1 cellular context compared by ENCODE assay signal in the genomic region with DNA sequence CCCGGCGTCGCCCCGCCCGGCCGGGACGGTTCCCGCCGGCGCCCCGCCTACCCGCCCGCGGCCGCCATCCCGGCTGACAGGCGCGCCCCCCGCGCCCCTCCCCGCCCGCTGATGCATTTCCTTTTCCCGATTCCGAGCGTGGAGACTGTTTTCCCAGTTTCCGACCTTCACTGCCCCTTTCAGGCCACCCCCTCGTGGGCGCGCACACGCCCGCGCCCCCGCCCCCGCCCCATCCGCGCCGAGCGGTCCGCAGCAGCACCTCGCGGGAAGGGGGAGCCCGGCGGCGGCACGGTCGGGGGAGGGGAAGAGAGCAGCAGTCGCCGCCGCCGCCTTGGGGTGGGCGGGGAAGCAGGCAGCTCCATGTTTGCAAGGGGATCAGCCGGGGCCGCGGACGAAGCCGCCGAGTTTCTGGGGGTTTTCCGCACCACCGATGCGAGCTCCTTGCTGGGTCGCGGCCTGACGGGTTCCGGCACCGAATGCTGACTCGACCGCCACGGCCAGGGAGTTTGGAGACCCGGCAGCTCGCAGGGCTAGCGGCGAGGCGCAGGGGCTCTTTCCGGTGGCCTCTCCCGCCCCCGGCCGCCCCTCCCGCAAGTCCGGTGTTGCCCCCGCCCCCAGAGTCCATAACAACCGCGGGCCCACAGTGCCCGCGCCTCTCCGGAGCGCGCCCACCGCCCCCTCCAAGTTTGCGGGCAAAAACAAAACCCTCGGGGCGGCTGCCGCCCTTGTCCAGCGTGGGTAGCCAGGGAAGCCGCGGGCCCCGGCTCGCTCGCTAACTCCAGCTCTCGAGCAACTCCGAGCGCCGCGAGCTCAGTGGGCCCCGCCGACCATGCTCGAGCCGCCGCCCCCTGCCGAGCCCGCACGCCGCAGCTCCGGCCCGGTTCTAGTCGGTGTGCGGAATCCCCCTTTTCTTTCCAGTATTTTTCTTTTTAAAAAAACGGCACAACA.
TF ChIP-seq lines count a peak whose summit lies in the region.

No MANE protein-coding gene starts in this region.

TF ChIP-seq in HepG2, 621 proteins besides CTCF, POLR2A, EP300 and RAD21 (continued from another document):
- TF ChIP-seq, protein P1, sequence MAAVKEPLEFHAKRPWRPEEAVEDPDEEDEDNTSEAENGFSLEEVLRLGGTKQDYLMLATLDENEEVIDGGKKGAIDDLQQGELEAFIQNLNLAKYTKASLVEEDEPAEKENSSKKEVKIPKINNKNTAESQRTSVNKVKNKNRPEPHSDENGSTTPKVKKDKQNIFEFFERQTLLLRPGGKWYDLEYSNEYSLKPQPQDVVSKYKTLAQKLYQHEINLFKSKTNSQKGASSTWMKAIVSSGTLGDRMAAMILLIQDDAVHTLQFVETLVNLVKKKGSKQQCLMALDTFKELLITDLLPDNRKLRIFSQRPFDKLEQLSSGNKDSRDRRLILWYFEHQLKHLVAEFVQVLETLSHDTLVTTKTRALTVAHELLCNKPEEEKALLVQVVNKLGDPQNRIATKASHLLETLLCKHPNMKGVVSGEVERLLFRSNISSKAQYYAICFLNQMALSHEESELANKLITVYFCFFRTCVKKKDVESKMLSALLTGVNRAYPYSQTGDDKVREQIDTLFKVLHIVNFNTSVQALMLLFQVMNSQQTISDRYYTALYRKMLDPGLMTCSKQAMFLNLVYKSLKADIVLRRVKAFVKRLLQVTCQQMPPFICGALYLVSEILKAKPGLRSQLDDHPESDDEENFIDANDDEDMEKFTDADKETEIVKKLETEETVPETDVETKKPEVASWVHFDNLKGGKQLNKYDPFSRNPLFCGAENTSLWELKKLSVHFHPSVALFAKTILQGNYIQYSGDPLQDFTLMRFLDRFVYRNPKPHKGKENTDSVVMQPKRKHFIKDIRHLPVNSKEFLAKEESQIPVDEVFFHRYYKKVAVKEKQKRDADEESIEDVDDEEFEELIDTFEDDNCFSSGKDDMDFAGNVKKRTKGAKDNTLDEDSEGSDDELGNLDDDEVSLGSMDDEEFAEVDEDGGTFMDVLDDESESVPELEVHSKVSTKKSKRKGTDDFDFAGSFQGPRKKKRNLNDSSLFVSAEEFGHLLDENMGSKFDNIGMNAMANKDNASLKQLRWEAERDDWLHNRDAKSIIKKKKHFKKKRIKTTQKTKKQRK (IDR thresholded peaks at IDR 0.05; ENCODE audit: low read length), result no peak
- TF ChIP-seq, protein P2, sequence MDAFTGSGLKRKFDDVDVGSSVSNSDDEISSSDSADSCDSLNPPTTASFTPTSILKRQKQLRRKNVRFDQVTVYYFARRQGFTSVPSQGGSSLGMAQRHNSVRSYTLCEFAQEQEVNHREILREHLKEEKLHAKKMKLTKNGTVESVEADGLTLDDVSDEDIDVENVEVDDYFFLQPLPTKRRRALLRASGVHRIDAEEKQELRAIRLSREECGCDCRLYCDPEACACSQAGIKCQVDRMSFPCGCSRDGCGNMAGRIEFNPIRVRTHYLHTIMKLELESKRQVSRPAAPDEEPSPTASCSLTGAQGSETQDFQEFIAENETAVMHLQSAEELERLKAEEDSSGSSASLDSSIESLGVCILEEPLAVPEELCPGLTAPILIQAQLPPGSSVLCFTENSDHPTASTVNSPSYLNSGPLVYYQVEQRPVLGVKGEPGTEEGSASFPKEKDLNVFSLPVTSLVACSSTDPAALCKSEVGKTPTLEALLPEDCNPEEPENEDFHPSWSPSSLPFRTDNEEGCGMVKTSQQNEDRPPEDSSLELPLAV (CRISPR knock-in tag; conservative IDR thresholded peaks at IDR 0.05; ENCODE audit: low read depth), result no peak
- TF ChIP-seq, protein P3, sequence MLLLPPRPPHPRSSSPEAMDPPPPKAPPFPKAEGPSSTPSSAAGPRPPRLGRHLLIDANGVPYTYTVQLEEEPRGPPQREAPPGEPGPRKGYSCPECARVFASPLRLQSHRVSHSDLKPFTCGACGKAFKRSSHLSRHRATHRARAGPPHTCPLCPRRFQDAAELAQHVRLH (CRISPR knock-in tag; IDR thresholded peaks at IDR 0.05; ENCODE audit: borderline replicate concordance, low read depth), result no peak
- no peak for TF ChIP-seq HMG20A (CRISPR knock-in tag; IDR thresholded peaks at IDR 0.05; ENCODE audit: borderline replicate concordance)
- 0 out of 2 replicates have a peak, but pooled peaks have one; percentile 58 for TF ChIP-seq ZNF75D (CRISPR knock-in tag; IDR thresholded peaks at IDR 0.05; ENCODE audit: borderline replicate concordance)
- 0 out of 2 replicates have a peak, but pooled peaks have one; percentile 31 for TF ChIP-seq ETV5 (CRISPR knock-in tag; IDR thresholded peaks at IDR 0.05; ENCODE audit: borderline replicate concordance)
- no peak for TF ChIP-seq ZNF3 (CRISPR knock-in tag; IDR thresholded peaks at IDR 0.05)
- TF ChIP-seq ZNF333 (CRISPR knock-in tag; IDR thresholded peaks at IDR 0.05; ENCODE audit: borderline replicate concordance), result 0 out of 2 replicates have a peak, but pooled peaks have one; percentile 27
- peak; percentile 44 for TF ChIP-seq GABPB1 (CRISPR knock-in tag; IDR thresholded peaks at IDR 0.05)
- 0 out of 4 replicates have a peak, but pooled peaks of 1 of the 2 experiments have one; percentile 17 for TF ChIP-seq KLF16 (CRISPR knock-in tag; IDR thresholded peaks at IDR 0.05)
- TF ChIP-seq SMC3 (IDR thresholded peaks at IDR 0.05; ENCODE audit: low read length), result no peak
- TF ChIP-seq, protein P4, sequence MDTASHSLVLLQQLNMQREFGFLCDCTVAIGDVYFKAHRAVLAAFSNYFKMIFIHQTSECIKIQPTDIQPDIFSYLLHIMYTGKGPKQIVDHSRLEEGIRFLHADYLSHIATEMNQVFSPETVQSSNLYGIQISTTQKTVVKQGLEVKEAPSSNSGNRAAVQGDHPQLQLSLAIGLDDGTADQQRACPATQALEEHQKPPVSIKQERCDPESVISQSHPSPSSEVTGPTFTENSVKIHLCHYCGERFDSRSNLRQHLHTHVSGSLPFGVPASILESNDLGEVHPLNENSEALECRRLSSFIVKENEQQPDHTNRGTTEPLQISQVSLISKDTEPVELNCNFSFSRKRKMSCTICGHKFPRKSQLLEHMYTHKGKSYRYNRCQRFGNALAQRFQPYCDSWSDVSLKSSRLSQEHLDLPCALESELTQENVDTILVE (CRISPR knock-in tag; IDR thresholded peaks at IDR 0.05), result no peak
- no peak for TF ChIP-seq MEF2D (CRISPR knock-in tag; IDR thresholded peaks at IDR 0.05)
- peak; percentile 7; the same call in 1 of the 2 replicates for TF ChIP-seq DMAP1 (CRISPR knock-in tag; IDR thresholded peaks at IDR 0.05)
- TF ChIP-seq ZNF160 (CRISPR knock-in tag; IDR thresholded peaks at IDR 0.05), result no peak
- TF ChIP-seq, protein P5, sequence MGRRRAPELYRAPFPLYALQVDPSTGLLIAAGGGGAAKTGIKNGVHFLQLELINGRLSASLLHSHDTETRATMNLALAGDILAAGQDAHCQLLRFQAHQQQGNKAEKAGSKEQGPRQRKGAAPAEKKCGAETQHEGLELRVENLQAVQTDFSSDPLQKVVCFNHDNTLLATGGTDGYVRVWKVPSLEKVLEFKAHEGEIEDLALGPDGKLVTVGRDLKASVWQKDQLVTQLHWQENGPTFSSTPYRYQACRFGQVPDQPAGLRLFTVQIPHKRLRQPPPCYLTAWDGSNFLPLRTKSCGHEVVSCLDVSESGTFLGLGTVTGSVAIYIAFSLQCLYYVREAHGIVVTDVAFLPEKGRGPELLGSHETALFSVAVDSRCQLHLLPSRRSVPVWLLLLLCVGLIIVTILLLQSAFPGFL (CRISPR knock-in tag; IDR thresholded peaks at IDR 0.05), result no peak
- TF ChIP-seq SIN3A (IDR thresholded peaks at IDR 0.05; ENCODE audit: borderline replicate concordance, low read depth, low read length), result peak; percentile 57; the same call in 1 of the 2 replicates
- no peak for TF ChIP-seq KLF11 (CRISPR knock-in tag; IDR thresholded peaks at IDR 0.05)
- no peak for TF ChIP-seq SMYD3 (CRISPR knock-in tag; IDR thresholded peaks at IDR 0.05)
- TF ChIP-seq HOXA9 (CRISPR knock-in tag; IDR thresholded peaks at IDR 0.05; ENCODE audit: borderline replicate concordance), result 0 out of 2 replicates have a peak, but pooled peaks have one; percentile 56
- no peak for TF ChIP-seq POGZ (CRISPR knock-in tag; IDR thresholded peaks at IDR 0.05)
- TF ChIP-seq ARNT2 (CRISPR knock-in tag; IDR thresholded peaks at IDR 0.05; ENCODE audit: low read depth), result no peak
- no peak for TF ChIP-seq ZNF350 (CRISPR knock-in tag; IDR thresholded peaks at IDR 0.05; ENCODE audit: borderline replicate concordance, low read depth)
- TF ChIP-seq ZNF543 (CRISPR knock-in tag; IDR thresholded peaks at IDR 0.05), result no peak; the same call in 1 of the 2 replicates
